8 cellular contexts compared by ENCODE assay signal in genomic region chr17:62062313-62062712, GRCh38. TPM values are rescaled to one million over a fixed set of nuclear protein-coding genes. Genes with fewer than 3 reads are reported as not detected.
DNase-seq lines count a peak whose midpoint lies in the region; ATAC-seq, FAIRE-seq and TF ChIP-seq lines count a peak whose summit lies in the region.

No MANE protein-coding gene starts in this region.

- no peak overlapping the region for H3K14ac ChIP-seq in mesenchymal stem cell (ENCODE audit: low read length in 2 of 2)

- POLR2A ChIA-PET in AG04450 (lab: Yijun Ruan, JAX) (no interaction called here), HCT116 (lab: Charles Lee) (no interaction called here)

- H3K27me3 ChIP-seq in AG04450 (ENCODE audit: control insufficient read depth, insufficient read depth, low read length) (no peaks in the 10 kb centered on the region), HCT116 (ENCODE audit: insufficient read depth, low read length) (no peaks in the 10 kb centered on the region), astrocyte (ENCODE audit: insufficient read depth, low read length) (no peaks in the 10 kb centered on the region), mesenchymal stem cell (ENCODE audit: control insufficient read depth in 1 of 2, insufficient read depth in 1 of 2, low read length in 2 of 2) (no peaks in the 10 kb centered on the region), tibial nerve (no peaks in the 10 kb centered on the region)

- H3K9ac ChIP-seq in HCT116 (ENCODE audit: low read length) (no peak overlapping the region), astrocyte (ENCODE audit: low read length) (peak overlapping the region; percentile 99), mesenchymal stem cell (ENCODE audit: low read length) (peak overlapping the region; percentile 98)

- no peaks in the 10 kb centered on the region for H3K9me2 ChIP-seq in HCT116 (ENCODE audit: insufficient read depth)

- H3K36me3 ChIP-seq in HCT116 (ENCODE audit: control insufficient read depth in 1 of 2, insufficient read depth in 2 of 2, low read length in 2 of 2) (peaks cover 20 to 33% of the 10 kb centered on the region in 2 experiments; a peak in 3 of 4 replicates), astrocyte (ENCODE audit: insufficient read depth, low read length) (peaks cover 8% of the 10 kb centered on the region), mesenchymal stem cell (ENCODE audit: control insufficient read depth in 1 of 2, insufficient read depth in 2 of 2, low read depth in 1 of 2, low read length in 2 of 2) (peaks cover 7 to 34% of the 10 kb centered on the region in 2 experiments), tibial nerve (peaks cover 0 to 10% (median 0%) of the 10 kb centered on the region in 3 donors)

- peak overlapping the region; percentile 96 for H3K4me3 Mint-ChIP-seq in astrocyte (ENCODE audit: unreplicated experiment)

- H3K27me3 Mint-ChIP-seq in astrocyte (ENCODE audit: low read depth, unreplicated experiment) = no peaks in the 10 kb centered on the region

- H3K36me3 Mint-ChIP-seq in astrocyte (ENCODE audit: low read depth, unreplicated experiment) = no peaks in the 10 kb centered on the region

- no peak overlapping the region for H3K27ac Mint-ChIP-seq in astrocyte (ENCODE audit: unreplicated experiment)

- H3K4ac ChIP-seq in mesenchymal stem cell (ENCODE audit: low read depth in 1 of 2, low read length in 2 of 2) = no peak overlapping the region

- no TSS peak for BruUV-seq in HCT116 (replicated peaks; lab: Mats Ljungman, UMichigan)

- DNase-seq in AG04450 (ENCODE audit: low read depth, low spot score) (no peak), HCT116 (ENCODE audit: low read depth, low spot score) (no peak), astrocyte (ENCODE audit: low read depth) (peak; percentile 33), mesenchymal stem cell (peak; percentile 37), tibial nerve (ENCODE audit: low spot score in 2 of 2) (no peak), NCI-H146 treated with DMSO at 0.1 percent for 48 hours (lab: John Stamatoyannopoulos, UW; ENCODE audit: unreplicated experiment) (no peak)

- no peak for TF ChIP-seq RAD21 in HCT116 (IDR thresholded peaks at IDR 0.05; ENCODE audit: low read depth)

- H4K91ac ChIP-seq in mesenchymal stem cell (ENCODE audit: low read length) = no peak overlapping the region

- H2AK5ac ChIP-seq in mesenchymal stem cell (ENCODE audit: low read length, severe bottlenecking) = no peak overlapping the region

- FAIRE-seq in astrocyte (lab: Jason Lieb, UNC) = no peak

- no peak for TF ChIP-seq POLR2A in HCT116 (IDR thresholded peaks at IDR 0.05; ENCODE audit: borderline replicate concordance, extremely low read depth, insufficient read depth, insufficient read length)
- TF ChIP-seq POLR2A in tibial nerve (IDR thresholded peaks at IDR 0.05) = no peak

- H3K9me3 ChIP-seq in AG04450 (ENCODE audit: control insufficient read depth, insufficient read depth, low read length) = no peaks in the 10 kb centered on the region; the same call in 1 of the 2 replicates
- no peaks in the 10 kb centered on the region for H3K9me3 ChIP-seq in HCT116 (ENCODE audit: control insufficient read depth in 1 of 2, insufficient read depth in 1 of 2, low read depth in 1 of 2, low read length in 2 of 2)
- no peaks in the 10 kb centered on the region for H3K9me3 ChIP-seq in astrocyte (ENCODE audit: insufficient read depth, low read depth, low read length)
- H3K9me3 ChIP-seq in mesenchymal stem cell (ENCODE audit: control insufficient read depth, low read length) = no peaks in the 10 kb centered on the region
- H3K9me3 ChIP-seq in tibial nerve = no peaks in the 10 kb centered on the region

- peak overlapping the region; percentile 0; the same call in 1 of the 2 replicates for H3K4me2 ChIP-seq in HCT116 (ENCODE audit: low read length)
- H3K4me2 ChIP-seq in astrocyte (ENCODE audit: low read length) = peak overlapping the region; percentile 97
- H3K4me2 ChIP-seq in mesenchymal stem cell (ENCODE audit: low read length, poor library complexity, severe bottlenecking) = peak overlapping the region; percentile 34

- H3K18ac ChIP-seq in mesenchymal stem cell (ENCODE audit: low read depth in 1 of 2, low read length in 2 of 2) = no peak overlapping the region

- RAD21 ChIA-PET in HCT116 (lab: Charles Lee; ENCODE audit: low non-redundant PET in 1 of 2, low total read pairs in 2 of 2, uncharacterized antibody in 2 of 2, unreplicated experiment in 2 of 2) = interaction anchor here in 1 of 2 experiments (0.6 kb wide), 1 partner anchor 117 kb away, joined by 4 read pairs; no protein-coding TSS in a partner anchor

- H3K79me2 ChIP-seq in HCT116 (ENCODE audit: insufficient read depth, low read length) (peaks cover 81% of the 10 kb centered on the region), astrocyte (ENCODE audit: insufficient read depth, low read length) (peaks cover 83% of the 10 kb centered on the region)

- no peak for ATAC-seq in HCT116
- ATAC-seq in HG03039 (IDR thresholded peaks at IDR 0.05; ENCODE audit: unreplicated experiment) = no peak
- ATAC-seq in GM21423 (IDR thresholded peaks at IDR 0.05; ENCODE audit: unreplicated experiment) = no peak

- H4K8ac ChIP-seq in mesenchymal stem cell (ENCODE audit: low read length) = no peak overlapping the region

- H3K4me1 ChIP-seq in HCT116 (ENCODE audit: control insufficient read depth in 1 of 2, insufficient read depth in 2 of 2, low read length in 2 of 2) (peaks cover 7 to 20% of the 10 kb centered on the region in 2 experiments), astrocyte (ENCODE audit: insufficient read depth, low read length) (peaks cover 11% of the 10 kb centered on the region), mesenchymal stem cell (ENCODE audit: control insufficient read depth, insufficient read depth, low read depth, low read length) (peaks cover 4% of the 10 kb centered on the region), tibial nerve (peaks cover 0 to 71% (median 28%) of the 10 kb centered on the region in 4 donors)

- WGBS in mesenchymal stem cell = 32% methylated on average over 1 of the region's 1 CpG
- 7 to 21% methylated on average over 1 of the region's 1 CpG for WGBS in tibial nerve, 2 donors

- H2BK12ac ChIP-seq in mesenchymal stem cell (ENCODE audit: low read length in 2 of 2) = no peak overlapping the region

- H3K4me3 ChIP-seq in AG04450 (ENCODE audit: low read depth, low read length) = peak overlapping the region; percentile 82
- H3K4me3 ChIP-seq in HCT116 (replicated peaks in 1 of 2; ENCODE audit: low read depth in 1 of 2, low read length in 2 of 2) = no peak overlapping the region
- H3K4me3 ChIP-seq in astrocyte (ENCODE audit: insufficient read depth, low read depth, low read length) = peak overlapping the region; percentile 100
- H3K4me3 ChIP-seq in mesenchymal stem cell (ENCODE audit: insufficient read depth in 1 of 2, low read depth in 1 of 2, low read length in 2 of 2) = peak overlapping the region in 1 of 2 experiments; percentile 99
- peak overlapping the region in 1 of 4 donors; percentile 73 for H3K4me3 ChIP-seq in tibial nerve

- H2BK120ac ChIP-seq in mesenchymal stem cell (ENCODE audit: low read depth, low read length) = no peak overlapping the region

- H2BK5ac ChIP-seq in mesenchymal stem cell (ENCODE audit: low read depth, low read length, poor library complexity, severe bottlenecking) = no peak overlapping the region

- H2BK15ac ChIP-seq in mesenchymal stem cell (ENCODE audit: low read depth, poor library complexity, severe bottlenecking) = no peak overlapping the region

- H2AFZ ChIP-seq in HCT116 (ENCODE audit: low read depth, low read length, poor library complexity, severe bottlenecking) = no peak overlapping the region
- H2AFZ ChIP-seq in astrocyte (ENCODE audit: low read depth, low read length) = no peak overlapping the region
- H2AFZ ChIP-seq in mesenchymal stem cell (ENCODE audit: low read depth, low read length) = no peak overlapping the region

- no peaks in the 10 kb centered on the region for H3K79me1 ChIP-seq in mesenchymal stem cell (replicated peaks; ENCODE audit: low read length, poor library complexity, severe bottlenecking)

- TF ChIP-seq EP300 in tibial nerve (IDR thresholded peaks at IDR 0.05) = no peak

- H3K27ac ChIP-seq in AG04450 (ENCODE audit: low read depth, low read length) = no peak overlapping the region
- no peak overlapping the region for H3K27ac ChIP-seq in HCT116 (ENCODE audit: low read depth, low read length)
- H3K27ac ChIP-seq in astrocyte (ENCODE audit: low read depth, low read length) = no peak overlapping the region
- H3K27ac ChIP-seq in mesenchymal stem cell (ENCODE audit: low read length, poor library complexity, severe bottlenecking) = no peak overlapping the region
- peak overlapping the region in 2 of 4 donors; percentile 7 to 25 for H3K27ac ChIP-seq in tibial nerve

- intact Hi-C loops in HCT116 (cut with micrococcal nuclease) = no loop called here

- H4K20me1 ChIP-seq in HCT116 (ENCODE audit: insufficient read depth) (peaks cover 27% of the 10 kb centered on the region; the same call in 1 of the 2 replicates), astrocyte (ENCODE audit: insufficient read depth, low read length) (peaks cover 74% of the 10 kb centered on the region)

- H3K4me1 Mint-ChIP-seq in astrocyte (ENCODE audit: low read depth, unreplicated experiment) = peaks cover 20% of the 10 kb centered on the region

- no peak overlapping the region for H3K23ac ChIP-seq in mesenchymal stem cell (ENCODE audit: low read length in 2 of 2)

- no peaks in the 10 kb centered on the region for H3K9me3 Mint-ChIP-seq in astrocyte (ENCODE audit: unreplicated experiment)

- TF ChIP-seq CTCF in AG04450 (IDR thresholded peaks at IDR 0.05; ENCODE audit: low read depth, low read length) = no peak
- TF ChIP-seq CTCF in HCT116 (IDR thresholded peaks at IDR 0.05 in 2 of 3, conservative IDR thresholded peaks at IDR 0.05 in 1 of 3; ENCODE audit: borderline replicate concordance in 1 of 3, insufficient read depth in 1 of 3, low read depth in 2 of 3, low read length in 2 of 3) = no peak
- no peak for TF ChIP-seq CTCF in astrocyte (IDR thresholded peaks at IDR 0.05; ENCODE audit: insufficient read depth, low read depth, low read length)
- no peak for TF ChIP-seq CTCF in tibial nerve (IDR thresholded peaks at IDR 0.05)

- CTCF ChIA-PET in AG04450 (lab: Charles Lee) (interaction anchor here (0.6 kb wide), 1 partner anchor 178 kb away, joined by 3 read pairs; no protein-coding TSS in a partner anchor), HCT116 (lab: Charles Lee) (interaction anchor here (1.8 kb wide), 1 partner anchor 47 kb away, joined by 6 read pairs; no protein-coding TSS in a partner anchor)

TF ChIP-seq in HCT116, 20 proteins besides CTCF, POLR2A, EP300 and RAD21 (continues in another document):
- no peak for TF ChIP-seq FOSL1 (IDR thresholded peaks at IDR 0.05; ENCODE audit: low read depth)
- TF ChIP-seq ZNF274 (IDR thresholded peaks at IDR 0.05; ENCODE audit: low read depth, low read length) = no peak

RNA-seq across cellular contexts. Expression of gene MED13, which starts 2.8 kb away (rescaled TPM):
- polyA plus RNA-seq in AG04450 (2011; rRNA removed) = 27.9 and 35.2 TPM in 2 replicates
- polyA minus RNA-seq in AG04450 (2011; rRNA and poly(A)+ RNA removed) = 126 and 155 TPM in 2 replicates
- 96.0 TPM for total RNA-seq in HCT116 (2021; ENCODE audit: unreplicated experiment)
- 20.4 and 21.2 TPM in 2 replicates for polyA plus RNA-seq in HCT116 (2012)
- 49.3 and 55.0 TPM in 2 replicates for total RNA-seq in astrocyte
- 16.5 TPM for polyA plus RNA-seq in mesenchymal stem cell (2013, experiment 1 of 2)
- polyA plus RNA-seq in mesenchymal stem cell (2013, experiment 2 of 2) = 16.0 TPM
- 100 to 1,000 TPM in 2 of 4 donors, 10 to 100 TPM in 2; 62.4 to 166 (median 111) TPM for total RNA-seq in tibial nerve

Comparison
In these comparisons a context has a peak if more than half of its experiments do, and no peak if none do; other contexts are left out.
1. DNase-seq: peak in astrocyte (single experiment) and mesenchymal stem cell (single experiment); none in AG04450 (single experiment), HCT116 (single experiment), tibial nerve (0 of 2) and NCI-H146 treated with DMSO at 0.1 percent for 48 hours (single experiment).
2. H3K4me3 ChIP-seq: peak in AG04450 (single experiment) and astrocyte (single experiment); none in HCT116 (0 of 2).
3. H3K4me2 ChIP-seq: peak in every context shown above with its lines; median percentile 97 in astrocyte; 34 in mesenchymal stem cell; 0 in HCT116.